ENCODE assay signal across 1 cellular context in genomic region chr2:70084973-70085710, GRCh38.
TF ChIP-seq lines count a peak whose summit lies in the region.

No MANE protein-coding gene starts in this region.

TF ChIP-seq in neural cell, 6 proteins besides CTCF, POLR2A, EP300 and RAD21 (continued from another document):
- no peak for TF ChIP-seq REST (IDR thresholded peaks at IDR 0.05; ENCODE audit: borderline replicate concordance)
- no peak for TF ChIP-seq SMC3 (conservative IDR thresholded peaks at IDR 0.05; ENCODE audit: poor library complexity)
